Comparison of ENCODE assay signal across 14 cellular contexts in the genomic region with DNA sequence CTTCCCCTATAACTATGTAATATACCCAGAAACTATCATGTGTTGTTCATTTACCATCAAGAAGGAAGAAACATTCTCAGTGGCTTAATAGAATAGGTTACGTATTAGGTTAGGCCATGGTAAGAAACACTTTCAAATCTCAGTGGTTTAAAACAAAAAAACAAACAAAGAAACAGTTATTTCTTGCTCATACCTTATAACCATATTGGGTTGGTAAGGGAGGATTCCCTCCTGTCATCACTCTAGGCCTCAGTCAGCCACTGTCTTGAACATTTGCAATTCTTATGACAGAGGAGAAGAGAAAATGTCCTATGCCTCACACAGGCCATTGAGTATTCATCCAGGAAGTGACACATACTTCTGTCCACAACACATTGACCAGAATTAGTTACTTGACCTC.
DNase-seq lines count a peak whose midpoint lies in the region; ATAC-seq, FAIRE-seq and TF ChIP-seq lines count a peak whose summit lies in the region.
"Had no signal": no experiment of that assay in that cellular context is flagged by ENCODE, and none has a peak within 500 bp of the region (broad histone marks: within the 10 kb centered on the region; RNA-seq: fewer than 3 reads in every experiment).

No MANE protein-coding gene starts in this region.

- H3K9me3 ChIP-seq in HCT116 (ENCODE audit: control insufficient read depth in 1 of 2, insufficient read depth in 1 of 2, low read depth in 1 of 2, low read length in 2 of 2) (no peaks in the 10 kb centered on the region), HepG2 (ENCODE audit: low read length) (no peaks in the 10 kb centered on the region), testis (no peaks in the 10 kb centered on the region)
- H3K9me3 ChIP-seq in CD4-positive, alpha-beta T cell (ENCODE audit: control insufficient read depth, low read length): no peaks in the 10 kb centered on the region

- H4K20me1 ChIP-seq in HCT116 (ENCODE audit: insufficient read depth): no peaks in the 10 kb centered on the region
- H4K20me1 ChIP-seq in HepG2 (ENCODE audit: insufficient read depth, low read length): no peaks in the 10 kb centered on the region

- H3K36me3 Mint-ChIP-seq in CD4-positive, alpha-beta T cell (ENCODE audit: low read depth): no peaks in the 10 kb centered on the region

- H2AFZ ChIP-seq in HCT116 (ENCODE audit: low read depth, low read length, poor library complexity, severe bottlenecking) (peak overlapping the region; percentile 66), HepG2 (ENCODE audit: low read length) (no peak overlapping the region)

- H3K9me3 Mint-ChIP-seq in CD4-positive, alpha-beta T cell: no peaks in the 10 kb centered on the region
- H3K9me3 Mint-ChIP-seq: central memory CD8-positive, alpha-beta T cell; stimulated activated naive CD8-positive, alpha-beta T cell treated with anti-CD3 and anti-CD28 coated beads, Interleukin-15, Interleukin-2, amounts not matched to agents 100 ng/mL and 50 ng/mL, for 24 hours had no signal

- H3K27me3 ChIP-seq in HCT116 (ENCODE audit: insufficient read depth, low read length) (no peaks in the 10 kb centered on the region), HepG2 (ENCODE audit: control insufficient read depth in 1 of 2, insufficient read depth in 2 of 2, low read length in 2 of 2) (no peaks in the 10 kb centered on the region), testis (no peaks in the 10 kb centered on the region)
- H3K27me3 ChIP-seq in CD4-positive, alpha-beta T cell (ENCODE audit: control insufficient read depth, insufficient read depth, low read length): no peaks in the 10 kb centered on the region

- no peak for TF ChIP-seq POLR2A in HCT116 (IDR thresholded peaks at IDR 0.05; ENCODE audit: borderline replicate concordance, extremely low read depth, insufficient read depth, insufficient read length)
- no peak for TF ChIP-seq POLR2A in HepG2 (IDR thresholded peaks at IDR 0.05; ENCODE audit: insufficient read depth in 1 of 2, low read depth in 2 of 2, low read length in 2 of 2)
- TF ChIP-seq POLR2A in testis (IDR thresholded peaks at IDR 0.05): no peak

- no peaks in the 10 kb centered on the region for H3K4me1 Mint-ChIP-seq in CD4-positive, alpha-beta T cell (ENCODE audit: low read depth)
- H3K4me1 Mint-ChIP-seq: central memory CD8-positive, alpha-beta T cell had no signal

- H3K27ac ChIP-seq in HCT116 (ENCODE audit: low read depth, low read length) (no peak overlapping the region), HepG2 (ENCODE audit: extremely low read length, insufficient read depth, low read length) (peak overlapping the region; percentile 51), testis (no peak overlapping the region)
- H3K27ac ChIP-seq in CD4-positive, alpha-beta T cell (ENCODE audit: low read depth, low read length): no peak overlapping the region

- TF ChIP-seq EP300 in HepG2 (IDR thresholded peaks at IDR 0.05; ENCODE audit: low read depth in 2 of 2, low read length in 2 of 2) (no peak; a peak in 1 of 4 replicates), HepG2 (CRISPR knock-in tag; IDR thresholded peaks at IDR 0.05; ENCODE audit: borderline replicate concordance) (no peak)

- H3K4me3 ChIP-seq in HCT116 (replicated peaks in 1 of 2; ENCODE audit: low read depth in 1 of 2, low read length in 2 of 2) (no peak overlapping the region), HepG2 (replicated peaks in 1 of 3; ENCODE audit: insufficient read depth in 1 of 3, low read depth in 2 of 3, low read length in 3 of 3) (no peak overlapping the region), testis (no peak overlapping the region)

- H3K4me2 ChIP-seq in HCT116 (ENCODE audit: low read length): peak overlapping the region; percentile 26; the same call in 1 of the 2 replicates
- peak overlapping the region; percentile 71 for H3K4me2 ChIP-seq in HepG2 (ENCODE audit: low read depth, low read length)

- no peak overlapping the region for H3K4me3 Mint-ChIP-seq in CD4-positive, alpha-beta T cell
- H3K4me3 Mint-ChIP-seq: central memory CD8-positive, alpha-beta T cell; stimulated activated naive CD8-positive, alpha-beta T cell treated with anti-CD3 and anti-CD28 coated beads, Interleukin-15, Interleukin-2, amounts not matched to agents 100 ng/mL and 50 ng/mL, for 24 hours had no signal

- 97% methylated on average over 1 of the region's 1 CpG for WGBS in HepG2 (ENCODE audit: low lambda C conversion rate)
- WGBS in testis, 2 donors: 88 to 97% methylated on average over 1 of the region's 1 CpG

- H3K9me2 ChIP-seq in HCT116 (ENCODE audit: insufficient read depth): no peaks in the 10 kb centered on the region

- ATAC-seq in GM18861 (IDR thresholded peaks at IDR 0.05; ENCODE audit: unreplicated experiment) (peak; percentile 82), HCT116 (no peak), HG03520 (IDR thresholded peaks at IDR 0.05; ENCODE audit: unreplicated experiment) (peak; percentile 78), HepG2 (peak; percentile 39), Right ventricle myocardium inferior (no peak)
- ATAC-seq in CD4-positive, alpha-beta T cell (ENCODE audit: poor library complexity): no peak
- ATAC-seq: sciatic nerve had no signal

- H3K79me2 ChIP-seq in HCT116 (ENCODE audit: insufficient read depth, low read length): no peaks in the 10 kb centered on the region
- H3K79me2 ChIP-seq in HepG2 (ENCODE audit: insufficient read depth, low read length): no peaks in the 10 kb centered on the region

- BruUV-seq in HCT116 (replicated peaks; lab: Mats Ljungman, UMichigan) (no TSS peak), HepG2 (replicated peaks; lab: Mats Ljungman, UMichigan) (no TSS peak)

- H3K36me3 ChIP-seq in HCT116 (ENCODE audit: control insufficient read depth in 1 of 2, insufficient read depth in 2 of 2, low read length in 2 of 2) (no peaks in the 10 kb centered on the region), HepG2 (replicated peaks in 1 of 2; ENCODE audit: control insufficient read depth in 1 of 2, insufficient read depth in 2 of 2, low read length in 2 of 2) (no peaks in the 10 kb centered on the region), testis (ENCODE audit: low read depth, missing control alignments) (no peaks in the 10 kb centered on the region)

- no peaks in the 10 kb centered on the region for H3K27me3 Mint-ChIP-seq in CD4-positive, alpha-beta T cell
- H3K27me3 Mint-ChIP-seq: central memory CD8-positive, alpha-beta T cell; stimulated activated naive CD8-positive, alpha-beta T cell treated with anti-CD3 and anti-CD28 coated beads, Interleukin-15, Interleukin-2, amounts not matched to agents 100 ng/mL and 50 ng/mL, for 24 hours had no signal

- POLR2A ChIA-PET in HCT116 (lab: Charles Lee) (no interaction called here), HepG2 (lab: Yijun Ruan, JAX) (interaction anchor here (1.3 kb wide), 1 partner anchor 53 kb away, joined by 4 read pairs; no protein-coding TSS in a partner anchor)
- POLR2A ChIA-PET in CD4-positive, alpha-beta T cell (lab: Charles Lee): no interaction called here

- in situ Hi-C loops in HepG2 (cut with HindIII; ENCODE audit: extremely low pct_ligation_motif_present, low pct_unique_long_range_greater_than_20kb): no loop called here

- no peak for TF ChIP-seq CTCF in HCT116 (IDR thresholded peaks at IDR 0.05 in 2 of 3, conservative IDR thresholded peaks at IDR 0.05 in 1 of 3; ENCODE audit: borderline replicate concordance in 1 of 3, insufficient read depth in 1 of 3, low read depth in 2 of 3, low read length in 2 of 3)
- TF ChIP-seq CTCF in HepG2 (CRISPR knock-in tag; IDR thresholded peaks at IDR 0.05): no peak
- no peak for TF ChIP-seq CTCF in CD4-positive, alpha-beta T cell (IDR thresholded peaks at IDR 0.05)
- no peak for TF ChIP-seq CTCF in testis (IDR thresholded peaks at IDR 0.05)

- peaks cover 4 to 18% of the 10 kb centered on the region in 2 experiments; a peak in 2 of 4 replicates for H3K4me1 ChIP-seq in HCT116 (ENCODE audit: control insufficient read depth in 1 of 2, insufficient read depth in 2 of 2, low read length in 2 of 2)
- H3K4me1 ChIP-seq in HepG2 (ENCODE audit: insufficient read depth, low read length): peaks cover 42% of the 10 kb centered on the region
- no peaks in the 10 kb centered on the region for H3K4me1 ChIP-seq in testis

- no peak overlapping the region for H3K27ac Mint-ChIP-seq in CD4-positive, alpha-beta T cell
- H3K27ac Mint-ChIP-seq: stimulated activated naive CD8-positive, alpha-beta T cell treated with anti-CD3 and anti-CD28 coated beads, Interleukin-15, Interleukin-2, amounts not matched to agents 100 ng/mL and 50 ng/mL, for 24 hours had no signal

- FAIRE-seq in HepG2 (lab: Jason Lieb, UNC): no peak
- FAIRE-seq: islet of Langerhans had no signal

- intact Hi-C loops in HCT116 (cut with micrococcal nuclease) (no loop called here), HepG2 (cut with micrococcal nuclease; ENCODE audit: unreplicated experiment) (loop anchor here (10.0 kb wide), 1 partner anchor 431 kb away; no protein-coding TSS in a partner anchor), testis (cut with DNase I; ENCODE audit: low total_unique reads) (no loop called here), Right ventricle myocardium inferior (cut with DNase I) (no loop called here)
- intact Hi-C loops in CD4-positive, alpha-beta T cell (cut with DNase I, micrococcal nuclease): no loop called here

- RAD21 ChIA-PET in HCT116 (lab: Charles Lee; ENCODE audit: low non-redundant PET in 1 of 2, low total read pairs in 2 of 2, uncharacterized antibody in 2 of 2, unreplicated experiment in 2 of 2): no interaction called here

- no peak for DNase-seq in HCT116 (ENCODE audit: low read depth, low spot score)
- peak; percentile 19 for DNase-seq in HepG2 (ENCODE audit: low spot score)
- DNase-seq in CD4-positive, alpha-beta T cell: no peak
- no peak for DNase-seq in testis
- DNase-seq in stimulated activated CD4-positive, alpha-beta T cell treated with anti-CD3 and anti-CD28 coated beads, Interleukin-15, amount 100 ng/mL, for 24 hours: no peak
- DNase-seq in Right ventricle myocardium inferior (ENCODE audit: missing footprints): no peak
- DNase-seq: activated CD4-positive, alpha-beta T cell treated with anti-CD3 and anti-CD28 coated beads, Interleukin-2, amount 50 U/mL, for 4 hours; NCI-H526 treated with DMSO at 0.1 percent for 48 hours had no signal

- CTCF ChIA-PET in HCT116 (lab: Charles Lee): no interaction called here
- CTCF ChIA-PET in HepG2 (lab: Yijun Ruan, JAX; ENCODE audit: low intra/inter-chr PET ratio, low total read pairs): no interaction called here
- CTCF ChIA-PET in CD4-positive, alpha-beta T cell (lab: Charles Lee): no interaction called here

- H3K9ac ChIP-seq in HCT116 (ENCODE audit: low read length) (no peak overlapping the region), HepG2 (ENCODE audit: insufficient read depth, low read depth, low read length) (no peak overlapping the region)

- TF ChIP-seq RAD21 in HCT116 (IDR thresholded peaks at IDR 0.05; ENCODE audit: low read depth): no peak
- TF ChIP-seq RAD21 in HepG2 (CRISPR knock-in tag; IDR thresholded peaks at IDR 0.05): no peak

TF ChIP-seq in HepG2, 621 proteins besides CTCF, POLR2A, EP300 and RAD21 (continues in another document):
- TF ChIP-seq ZNF780A (CRISPR knock-in tag; IDR thresholded peaks at IDR 0.05) (no peak), ETV5 (CRISPR knock-in tag; IDR thresholded peaks at IDR 0.05; ENCODE audit: borderline replicate concordance) (peak; percentile 38; the same call in 1 of the 2 replicates)

Comparison
In these comparisons a context has a peak if more than half of its experiments do, and no peak if none do; other contexts are left out.
1. ATAC-seq: peak in GM18861 (single experiment), HG03520 (single experiment) and HepG2 (single experiment); none in HCT116 (single experiment), CD4-positive, alpha-beta T cell (single experiment) and Right ventricle myocardium inferior (single experiment).